8 cellular contexts compared by ENCODE assay signal in the genomic region with DNA sequence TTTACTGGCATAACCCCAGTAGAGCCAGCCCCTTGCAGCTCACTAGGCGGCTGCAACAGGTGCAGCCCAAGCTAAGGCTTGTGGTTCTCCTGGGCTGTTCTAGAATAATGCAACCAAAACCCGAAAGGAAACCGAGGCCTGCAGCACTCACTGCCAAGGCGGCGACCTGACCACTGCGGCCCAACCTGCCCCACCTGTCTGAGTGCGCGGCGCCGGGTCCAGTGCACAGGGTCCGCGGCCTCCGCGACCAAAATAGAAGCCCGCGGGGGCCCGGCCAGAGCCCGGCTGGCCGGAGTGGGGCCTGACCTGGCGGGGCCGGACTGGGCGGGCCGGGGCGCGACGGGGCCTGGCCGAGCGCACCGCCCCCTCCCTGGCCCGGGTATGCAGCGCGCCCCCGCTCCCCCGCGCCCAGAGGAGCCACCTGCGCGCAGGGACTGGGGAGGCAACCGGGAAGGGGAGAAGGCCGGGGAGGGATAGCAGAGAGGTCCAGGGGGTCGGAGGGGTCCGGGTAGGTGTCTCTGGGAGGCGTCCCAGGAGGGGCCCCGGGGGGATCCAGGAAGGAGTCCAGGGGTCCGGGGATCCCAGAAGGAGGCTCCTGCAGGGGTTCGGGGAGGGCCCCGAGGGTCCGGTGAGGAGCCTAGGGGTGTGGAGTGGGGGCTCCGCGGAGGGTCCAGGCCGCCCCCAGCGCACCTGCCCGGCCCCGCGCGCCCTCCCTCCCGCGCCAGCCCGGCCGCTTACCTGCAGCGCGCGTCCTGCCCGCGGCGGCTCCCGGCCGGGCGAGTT. TPM values are rescaled to one million over a fixed set of nuclear protein-coding genes. Genes with fewer than 3 reads are reported as not detected.
DNase-seq lines count a peak whose midpoint lies in the region; ATAC-seq and TF ChIP-seq lines count a peak whose summit lies in the region.

No MANE protein-coding gene starts in this region.

- H3K9ac ChIP-seq in BLaER1 treated with 17β-estradiol and CSF1 and Interleukin-3, amounts not matched to agents 10 nM and 100 nM = peak overlapping the region; percentile 76 to 87 (median 83)

- H3K27me3 ChIP-seq in BLaER1 treated with 17β-estradiol and CSF1 and Interleukin-3, amounts not matched to agents 10 nM and 100 nM = no peaks in the 10 kb centered on the region
- H3K27me3 ChIP-seq in upper lobe of left lung = no peaks in the 10 kb centered on the region

- intact Hi-C loops in lower leg skin (cut with DNase I; ENCODE audit: low total_unique reads) = no loop called here

- peak overlapping the region; percentile 87 to 99 (median 98) for H3K4me2 ChIP-seq in BLaER1 treated with 17β-estradiol and CSF1 and Interleukin-3, amounts not matched to agents 10 nM and 100 nM

- 2 to 7% methylated on average over 48 to 49 of the region's 68 CpGs for WGBS in lower leg skin, 2 donors
- 5 to 6% methylated on average over 14 to 38 of the region's 68 CpGs for WGBS in upper lobe of left lung, 2 donors

- peaks cover 12 to 48% (median 23%) of the 10 kb centered on the region in 11 experiments; a peak in 17 of 22 replicates for H4K20me1 ChIP-seq in BLaER1 treated with 17β-estradiol and CSF1 and Interleukin-3, amounts not matched to agents 10 nM and 100 nM

- TF ChIP-seq POLR2A in NB4 (IDR thresholded peaks at IDR 0.05; ENCODE audit: extremely low read depth, insufficient read length) (no peak), lower leg skin (IDR thresholded peaks at IDR 0.05) (no peak), upper lobe of left lung (IDR thresholded peaks at IDR 0.05) (no peak)

- H3K4me1 ChIP-seq in BLaER1 treated with 17β-estradiol and CSF1 and Interleukin-3, amounts not matched to agents 10 nM and 100 nM = peaks cover 52 to 93% (median 88%) of the 10 kb centered on the region in 10 experiments
- peaks cover 16 to 42% (median 27%) of the 10 kb centered on the region in 4 donors for H3K4me1 ChIP-seq in upper lobe of left lung

- H3K27ac ChIP-seq in BLaER1 treated with 17β-estradiol and CSF1 and Interleukin-3, amounts not matched to agents 10 nM and 100 nM = peak overlapping the region; percentile 42 to 92 (median 84); a peak in 21 of 22 replicates
- peak overlapping the region; percentile 68 to 94 (median 82) for H3K27ac ChIP-seq in upper lobe of left lung

- H3K9me3 ChIP-seq in BLaER1 treated with 17β-estradiol and CSF1 and Interleukin-3, amounts not matched to agents 10 nM and 100 nM (replicated peaks in 1 of 11) = no peaks in the 10 kb centered on the region
- no peaks in the 10 kb centered on the region for H3K9me3 ChIP-seq in upper lobe of left lung

- TF ChIP-seq CTCF in NB4 (IDR thresholded peaks at IDR 0.05; ENCODE audit: low read depth, low read length) = no peak
- TF ChIP-seq CTCF in lower leg skin (IDR thresholded peaks at IDR 0.05) = no peak
- TF ChIP-seq CTCF in upper lobe of left lung (IDR thresholded peaks at IDR 0.05) = no peak

- DNase-seq in NB4 (ENCODE audit: low read depth) (peak; percentile 35), cerebellum (ENCODE audit: low spot score) (peak; percentile 29), lower leg skin (ENCODE audit: low spot score in 2 of 2) (no peak), upper lobe of left lung (peak in 1 of 2 donors; percentile 88), globus pallidus (ENCODE audit: low spot score) (no peak), Ammon's horn (ENCODE audit: low spot score) (no peak)

- peak; percentile 39 for ATAC-seq in GM19438 (IDR thresholded peaks at IDR 0.05; ENCODE audit: low read depth, unreplicated experiment)
- no peak for ATAC-seq in upper lobe of left lung (ENCODE audit: low FRiP score in 2 of 2)

- H3K36me3 ChIP-seq in BLaER1 treated with 17β-estradiol and CSF1 and Interleukin-3, amounts not matched to agents 10 nM and 100 nM = 0 out of 22 replicates have a peak, but pooled peaks cover 0 to 4% (median 0%) of the 10 kb centered on the region in 11 experiments
- H3K36me3 ChIP-seq in upper lobe of left lung = no peaks in the 10 kb centered on the region

- TF ChIP-seq EP300 in upper lobe of left lung (IDR thresholded peaks at IDR 0.05) = no peak

- H3K4me3 ChIP-seq in BLaER1 treated with 17β-estradiol and CSF1 and Interleukin-3, amounts not matched to agents 10 nM and 100 nM = peak overlapping the region; percentile 71 to 93 (median 88)
- peak overlapping the region; percentile 71 for H3K4me3 ChIP-seq in NB4 (ENCODE audit: low read depth, low read length)
- H3K4me3 ChIP-seq in lower leg skin (ENCODE audit: low read depth, poor library complexity, severe bottlenecking) = peak overlapping the region; percentile 65
- H3K4me3 ChIP-seq in upper lobe of left lung = peak overlapping the region; percentile 65 to 87 (median 82)

RNA-seq across cellular contexts. Expression of a gene that starts 0.5 kb away (rescaled TPM):
- total RNA-seq in cerebellum (18.4 TPM), lower leg skin (10 to 100 TPM; 31.1 to 59.2 (median 42.1) TPM), upper lobe of left lung (10 to 100 TPM; 24.6 to 61.3 (median 41.8) TPM)

Comparison
In these comparisons a context has a peak if more than half of its experiments do, and no peak if none do; other contexts are left out.
1. DNase-seq: peak in NB4 (single experiment) and cerebellum (single experiment); none in lower leg skin (0 of 2), globus pallidus (single experiment) and Ammon's horn (single experiment).
2. Peak in every context shown above with its lines, with median percentiles within 50 percentile points of each other: H3K4me3 ChIP-seq.